Comparison of ENCODE assay signal across 1 cellular context in the genomic region with DNA sequence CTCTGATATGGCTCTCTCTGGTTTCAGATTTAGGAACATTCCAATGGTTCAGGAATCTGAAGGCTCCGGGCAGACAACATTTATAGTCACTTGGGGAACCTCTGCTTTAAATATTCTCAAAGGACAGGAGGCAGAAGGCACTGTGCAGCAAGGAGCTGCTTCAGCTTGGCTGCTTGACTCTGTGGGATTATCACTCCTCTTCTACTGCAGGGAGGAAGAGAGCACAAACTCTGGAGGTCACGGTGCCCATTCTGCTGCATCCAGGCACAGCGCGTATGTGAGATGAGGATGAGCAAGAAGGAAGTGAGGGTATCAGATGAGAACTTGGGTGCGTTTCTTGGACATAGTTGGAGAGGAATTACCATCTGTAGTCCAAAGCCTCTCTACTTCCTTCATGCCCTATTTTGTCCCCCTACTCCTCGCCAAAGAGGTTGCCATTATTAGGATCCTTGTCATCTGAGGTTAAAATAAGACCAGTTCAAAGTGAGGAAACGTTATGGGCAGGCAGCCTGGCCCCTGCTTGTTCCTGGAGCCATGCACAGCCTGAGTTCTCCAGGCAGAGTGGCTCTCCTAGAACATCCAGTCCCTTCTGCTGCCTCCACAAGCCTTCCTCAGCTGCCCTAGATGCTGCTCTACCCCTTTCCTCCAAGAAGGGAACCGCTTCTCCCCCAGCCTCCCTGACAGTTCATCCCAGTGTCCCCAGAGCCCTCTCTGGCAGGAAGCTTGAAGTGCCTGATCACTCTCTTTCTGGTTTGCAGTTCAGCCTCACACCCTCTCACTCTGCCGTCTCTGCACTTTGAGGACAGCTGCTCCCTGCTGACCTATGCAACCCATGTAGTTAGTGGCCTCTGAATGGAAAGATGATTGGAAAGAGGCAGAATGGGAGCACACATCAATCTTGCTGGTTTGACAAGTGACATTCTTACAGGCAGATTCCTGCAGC.
TF ChIP-seq lines count a peak whose summit lies in the region.

No MANE protein-coding gene starts in this region.

TF ChIP-seq in H1, 55 proteins besides CTCF, POLR2A, EP300 and RAD21 (continued from another document):
- TF ChIP-seq GTF2F1 (IDR thresholded peaks at IDR 0.05; ENCODE audit: borderline replicate concordance, low read depth, low read length) = no peak
